Comparison of ENCODE assay signal across 24 cellular contexts in the genomic region with DNA sequence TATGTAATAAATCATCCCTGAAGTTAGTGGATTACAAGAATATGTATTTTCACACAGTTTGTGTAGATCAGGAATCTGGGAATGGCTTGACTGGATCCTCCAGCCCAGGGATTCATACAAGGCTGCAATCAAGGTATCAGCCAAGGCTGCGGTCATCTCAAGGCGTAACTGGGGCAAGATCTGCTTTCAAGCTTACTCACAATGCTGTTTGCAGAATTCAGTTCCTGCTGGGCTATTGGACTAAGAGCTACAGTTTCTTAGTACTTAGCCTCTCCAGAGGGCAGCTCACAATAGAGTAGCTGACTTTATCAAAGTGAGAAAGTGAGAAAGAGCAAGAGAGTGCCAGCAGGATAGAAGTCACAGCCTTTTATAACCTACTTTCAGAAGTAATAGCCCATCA.
DNase-seq lines count a peak whose midpoint lies in the region; ATAC-seq, FAIRE-seq and TF ChIP-seq lines count a peak whose summit lies in the region.
"Had no signal": no experiment of that assay in that cellular context is flagged by ENCODE, and none has a peak within 500 bp of the region (broad histone marks: within the 10 kb centered on the region; RNA-seq: fewer than 3 reads in every experiment).

No MANE protein-coding gene starts in this region.

- peaks cover 4% of the 10 kb centered on the region for H3K9me3 ChIP-seq in neural cell (ENCODE audit: low read length)
- peaks cover 7% of the 10 kb centered on the region for H3K9me3 ChIP-seq in WERI-Rb-1 (ENCODE audit: severe bottlenecking)
- H3K9me3 ChIP-seq: Caco-2, HAP-1 had no signal

- no peaks in the 10 kb centered on the region for H3K36me3 Mint-ChIP-seq in stimulated activated effector memory CD8-positive, alpha-beta T cell treated with anti-CD3 and anti-CD28 coated beads, Interleukin-12 subunit alpha, Interleukin-12 subunit beta, amount 100 ng/mL, for 72 hours
- H3K36me3 Mint-ChIP-seq: CD4-positive, CD25-positive, alpha-beta regulatory T cell; CD8-positive, alpha-beta T cell had no signal

- H3K4me3 ChIP-seq in choroid plexus epithelial cell (ENCODE audit: low read depth, low read length) (no peak overlapping the region), neural cell (ENCODE audit: low read length) (no peak overlapping the region), WERI-Rb-1 (ENCODE audit: low read depth, low read length) (no peak overlapping the region)
- H3K4me3 ChIP-seq: BLaER1, HAP-1 had no signal

- FAIRE-seq in HTR-8/SVneo (lab: Jason Lieb, UNC) = no peak
- FAIRE-seq: A204.1, G401.6, GM12892, H54 had no signal

- H3K9ac ChIP-seq in neural cell (ENCODE audit: low read length) = no peak overlapping the region
- H3K9ac ChIP-seq: BLaER1 had no signal

- no peaks in the 10 kb centered on the region for H3K4me1 Mint-ChIP-seq in stimulated activated effector memory CD8-positive, alpha-beta T cell treated with anti-CD3 and anti-CD28 coated beads, Interleukin-12 subunit alpha, Interleukin-12 subunit beta, amount 100 ng/mL, for 72 hours
- H3K4me1 Mint-ChIP-seq: B cell; CD4-positive, CD25-positive, alpha-beta regulatory T cell had no signal

- no peaks in the 10 kb centered on the region for H3K27me3 ChIP-seq in neural cell (ENCODE audit: insufficient read depth, low read depth, low read length)
- H3K27me3 ChIP-seq in WERI-Rb-1 (ENCODE audit: insufficient read depth, low read depth, severe bottlenecking) = no peaks in the 10 kb centered on the region
- H3K27me3 ChIP-seq: BLaER1 had no signal

- no peak for TF ChIP-seq CTCF in choroid plexus epithelial cell (conservative IDR thresholded peaks at IDR 0.05; ENCODE audit: low read depth, low read length)
- TF ChIP-seq CTCF in neural cell (IDR thresholded peaks at IDR 0.05; ENCODE audit: poor library complexity, severe bottlenecking) = no peak
- no peak for TF ChIP-seq CTCF in WERI-Rb-1 (IDR thresholded peaks at IDR 0.05; ENCODE audit: low read depth, low read length)

- ATAC-seq in stimulated activated effector memory CD8-positive, alpha-beta T cell treated with anti-CD3 and anti-CD28 coated beads, Interleukin-12 subunit alpha, Interleukin-12 subunit beta, amount 100 ng/mL, for 72 hours = peak; percentile 46
- ATAC-seq: CD8-positive, alpha-beta T cell had no signal

- no peak overlapping the region for H2AFZ ChIP-seq in neural cell (ENCODE audit: low read depth, low read length)

- H3K4me3 Mint-ChIP-seq in stimulated activated effector memory CD8-positive, alpha-beta T cell treated with anti-CD3 and anti-CD28 coated beads, Interleukin-12 subunit alpha, Interleukin-12 subunit beta, amount 100 ng/mL, for 72 hours = no peak overlapping the region
- H3K4me3 Mint-ChIP-seq: B cell; CD4-positive, CD25-positive, alpha-beta regulatory T cell; CD8-positive, alpha-beta T cell; HFFc6 had no signal

- H3F3A ChIP-seq in neural cell (ENCODE audit: insufficient read depth, low read length, poor library complexity, severe bottlenecking) = no peaks in the 10 kb centered on the region

- no peaks in the 10 kb centered on the region for H4K20me1 ChIP-seq in neural cell (ENCODE audit: insufficient read depth)
- H4K20me1 ChIP-seq: BLaER1 had no signal

- H3K27ac ChIP-seq in neural cell (ENCODE audit: low read length) (no peak overlapping the region), WERI-Rb-1 (no peak overlapping the region)
- H3K27ac ChIP-seq: 22Rv1, BLaER1, C4-2B had no signal

- peak; percentile 31 for DNase-seq in NOMO-1 treated with DMSO at 0.1 percent for 48 hours (lab: John Stamatoyannopoulos, UW; ENCODE audit: unreplicated experiment)
- no peak for DNase-seq in NOMO-1 treated with dmso at 0.1 percent for 144 hours (lab: John Stamatoyannopoulos, UW; ENCODE audit: unreplicated experiment)
- DNase-seq in choroid plexus epithelial cell (ENCODE audit: low read depth) = peak; percentile 21
- DNase-seq in stimulated activated effector memory CD8-positive, alpha-beta T cell treated with anti-CD3 and anti-CD28 coated beads, Interleukin-12 subunit alpha, Interleukin-12 subunit beta, amount 100 ng/mL, for 72 hours (ENCODE audit: low spot score in 2 of 2) = no peak
- DNase-seq in WERI-Rb-1 = no peak
- DNase-seq in HTR-8/SVneo (ENCODE audit: insufficient read length, low spot score) = no peak
- no peak for DNase-seq in NCI-H1417 (lab: John Stamatoyannopoulos, UW)
- DNase-seq: Caco-2; CD4-positive, CD25-positive, alpha-beta regulatory T cell; CD8-positive, alpha-beta T cell; DMS153; DND-41; GOT3; HFFc6 had no signal

- TF ChIP-seq EP300 in neural cell (conservative IDR thresholded peaks at IDR 0.05; ENCODE audit: poor library complexity, severe bottlenecking) = no peak

- no peak overlapping the region for H3K27ac Mint-ChIP-seq in stimulated activated effector memory CD8-positive, alpha-beta T cell treated with anti-CD3 and anti-CD28 coated beads, Interleukin-12 subunit alpha, Interleukin-12 subunit beta, amount 100 ng/mL, for 72 hours
- H3K27ac Mint-ChIP-seq: B cell; CD4-positive, CD25-positive, alpha-beta regulatory T cell; CD8-positive, alpha-beta T cell; HFFc6 had no signal

- H3K9me3 Mint-ChIP-seq in stimulated activated effector memory CD8-positive, alpha-beta T cell treated with anti-CD3 and anti-CD28 coated beads, Interleukin-12 subunit alpha, Interleukin-12 subunit beta, amount 100 ng/mL, for 72 hours = peaks cover 3% of the 10 kb centered on the region
- H3K9me3 Mint-ChIP-seq: CD8-positive, alpha-beta T cell had no signal

- no peak for TF ChIP-seq RAD21 in neural cell (conservative IDR thresholded peaks at IDR 0.05)

- H3K4me2 ChIP-seq in neural cell (ENCODE audit: low read length) = no peak overlapping the region
- H3K4me2 ChIP-seq: BLaER1 had no signal

- H3K79me2 ChIP-seq in neural cell (replicated peaks; ENCODE audit: insufficient read depth, low read length) = no peaks in the 10 kb centered on the region

- no peaks in the 10 kb centered on the region for H3K36me3 ChIP-seq in neural cell (ENCODE audit: insufficient read depth, low read length)
- no peaks in the 10 kb centered on the region for H3K36me3 ChIP-seq in WERI-Rb-1
- H3K36me3 ChIP-seq: BLaER1, HAP-1 had no signal

- no peaks in the 10 kb centered on the region for H3K9me2 ChIP-seq in neural cell (ENCODE audit: insufficient read depth, low read length)

TF ChIP-seq in neural cell, 6 proteins besides CTCF, POLR2A, EP300 and RAD21:
- TF ChIP-seq, protein P1, sequence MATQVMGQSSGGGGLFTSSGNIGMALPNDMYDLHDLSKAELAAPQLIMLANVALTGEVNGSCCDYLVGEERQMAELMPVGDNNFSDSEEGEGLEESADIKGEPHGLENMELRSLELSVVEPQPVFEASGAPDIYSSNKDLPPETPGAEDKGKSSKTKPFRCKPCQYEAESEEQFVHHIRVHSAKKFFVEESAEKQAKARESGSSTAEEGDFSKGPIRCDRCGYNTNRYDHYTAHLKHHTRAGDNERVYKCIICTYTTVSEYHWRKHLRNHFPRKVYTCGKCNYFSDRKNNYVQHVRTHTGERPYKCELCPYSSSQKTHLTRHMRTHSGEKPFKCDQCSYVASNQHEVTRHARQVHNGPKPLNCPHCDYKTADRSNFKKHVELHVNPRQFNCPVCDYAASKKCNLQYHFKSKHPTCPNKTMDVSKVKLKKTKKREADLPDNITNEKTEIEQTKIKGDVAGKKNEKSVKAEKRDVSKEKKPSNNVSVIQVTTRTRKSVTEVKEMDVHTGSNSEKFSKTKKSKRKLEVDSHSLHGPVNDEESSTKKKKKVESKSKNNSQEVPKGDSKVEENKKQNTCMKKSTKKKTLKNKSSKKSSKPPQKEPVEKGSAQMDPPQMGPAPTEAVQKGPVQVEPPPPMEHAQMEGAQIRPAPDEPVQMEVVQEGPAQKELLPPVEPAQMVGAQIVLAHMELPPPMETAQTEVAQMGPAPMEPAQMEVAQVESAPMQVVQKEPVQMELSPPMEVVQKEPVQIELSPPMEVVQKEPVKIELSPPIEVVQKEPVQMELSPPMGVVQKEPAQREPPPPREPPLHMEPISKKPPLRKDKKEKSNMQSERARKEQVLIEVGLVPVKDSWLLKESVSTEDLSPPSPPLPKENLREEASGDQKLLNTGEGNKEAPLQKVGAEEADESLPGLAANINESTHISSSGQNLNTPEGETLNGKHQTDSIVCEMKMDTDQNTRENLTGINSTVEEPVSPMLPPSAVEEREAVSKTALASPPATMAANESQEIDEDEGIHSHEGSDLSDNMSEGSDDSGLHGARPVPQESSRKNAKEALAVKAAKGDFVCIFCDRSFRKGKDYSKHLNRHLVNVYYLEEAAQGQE (IDR thresholded peaks at IDR 0.05; ENCODE audit: borderline replicate concordance) = peak; percentile 18
- TF ChIP-seq POLR2AphosphoS5 (IDR thresholded peaks at IDR 0.05) (peak; percentile 81), MXI1 (conservative IDR thresholded peaks at IDR 0.05; ENCODE audit: poor library complexity, severe bottlenecking) (no peak)
TF ChIP-seq in neural cell: peak in this region for 2.

Comparison
In these comparisons a context has a peak if more than half of its experiments do, and no peak if none do; other contexts are left out.
1. DNase-seq: peak in NOMO-1 treated with DMSO at 0.1 percent for 48 hours (single experiment) and choroid plexus epithelial cell (single experiment); none in NOMO-1 treated with dmso at 0.1 percent for 144 hours (single experiment), stimulated activated effector memory CD8-positive, alpha-beta T cell treated with anti-CD3 and anti-CD28 coated beads, Interleukin-12 subunit alpha, Interleukin-12 subunit beta, amount 100 ng/mL, for 72 hours (0 of 2), WERI-Rb-1 (single experiment), HTR-8/SVneo (single experiment) and NCI-H1417 (0 of 3).